11 cellular contexts compared by ENCODE assay signal in the genomic region with DNA sequence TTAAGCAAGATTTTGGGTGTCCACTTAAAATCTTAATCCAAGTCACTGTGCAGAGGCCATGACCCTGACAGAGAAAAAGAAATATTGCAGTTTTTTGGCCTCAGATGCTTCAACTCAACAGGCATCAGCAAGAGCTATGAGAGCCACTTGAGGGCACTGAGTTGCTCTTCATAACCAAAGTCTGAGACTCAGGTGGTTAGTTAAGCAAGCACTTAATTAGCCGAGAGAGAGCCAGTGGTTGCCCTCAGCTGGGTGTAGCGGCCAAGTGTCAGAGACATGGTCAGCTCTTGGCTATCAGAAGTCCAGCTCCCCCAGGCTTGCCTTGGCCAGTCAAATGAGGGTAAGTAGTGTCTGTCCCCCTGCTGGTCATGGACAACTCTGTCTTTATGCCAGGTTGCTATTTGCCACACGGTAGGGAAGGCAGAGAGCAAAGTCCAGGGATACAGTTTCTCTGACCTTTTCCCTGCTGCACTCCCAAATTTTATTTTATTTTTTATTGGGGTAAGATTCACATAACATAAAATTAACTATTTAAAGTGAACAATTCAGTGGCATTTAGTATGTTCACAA. TPM values are rescaled to one million over a fixed set of nuclear protein-coding genes. Genes with fewer than 3 reads are reported as not detected.
DNase-seq lines count a peak whose midpoint lies in the region; ATAC-seq and TF ChIP-seq lines count a peak whose summit lies in the region.
"Had no signal": no experiment of that assay in that cellular context is flagged by ENCODE, and none has a peak within 500 bp of the region (broad histone marks: within the 10 kb centered on the region; RNA-seq: fewer than 3 reads in every experiment).

No MANE protein-coding gene starts in this region.

- H3K9me3 Mint-ChIP-seq in endodermal cell (no peaks in the 10 kb centered on the region), neural crest cell (no peaks in the 10 kb centered on the region)
- H3K9me3 Mint-ChIP-seq in activated T-helper 2 cell treated with anti-CD3 and anti-CD28 coated beads, Interferon-gamma antibody, Interleukin-2, Interleukin-4, amounts not matched to agents 10 μg/mL and 5 μg/mL and 100 μg/mL, durations not matched to agents 14 hours and 24 hours and 36 hours, result no peaks in the 10 kb centered on the region
- H3K9me3 Mint-ChIP-seq: stimulated activated naive CD8-positive, alpha-beta T cell treated with anti-CD3 and anti-CD28 coated beads, Interleukin-15, amount 100 ng/mL, for 72 hours had no signal

- peaks cover 20% of the 10 kb centered on the region for H3K27me3 ChIP-seq in endodermal cell (ENCODE audit: control insufficient read depth, insufficient read depth, low read length, poor library complexity, severe bottlenecking)
- no peaks in the 10 kb centered on the region for H3K27me3 ChIP-seq in vagina

- H3K9ac ChIP-seq in endodermal cell (ENCODE audit: extremely low read depth, low read length, poor library complexity, severe bottlenecking), result no peak overlapping the region

- H3K4me1 ChIP-seq in endodermal cell (ENCODE audit: control insufficient read depth, insufficient read depth, low read length) (no peaks in the 10 kb centered on the region), vagina (no peaks in the 10 kb centered on the region)

- 33 to 51% methylated on average over 2 to 3 of the region's 3 CpGs for WGBS in endodermal cell (ENCODE audit: insufficient coverage in 1 of 2, insufficient read length in 1 of 2), 2 experiments

- peaks cover 14% of the 10 kb centered on the region for H3K4me1 Mint-ChIP-seq in endodermal cell
- H3K4me1 Mint-ChIP-seq in neural crest cell, result no peaks in the 10 kb centered on the region
- no peaks in the 10 kb centered on the region for H3K4me1 Mint-ChIP-seq in activated T-helper 2 cell treated with anti-CD3 and anti-CD28 coated beads, Interferon-gamma antibody, Interleukin-2, Interleukin-4, amounts not matched to agents 10 μg/mL and 5 μg/mL and 100 μg/mL, durations not matched to agents 14 hours and 24 hours and 36 hours (ENCODE audit: low read depth)
- H3K4me1 Mint-ChIP-seq: stimulated activated naive CD8-positive, alpha-beta T cell treated with anti-CD3 and anti-CD28 coated beads, Interleukin-15, amount 100 ng/mL, for 72 hours had no signal

- intact Hi-C loops in vagina (cut with DNase I), result no loop called here
- intact Hi-C loops in activated T-helper 2 cell treated with anti-CD3 and anti-CD28 coated beads, Interferon-gamma antibody, Interleukin-2, Interleukin-4, amounts not matched to agents 10 μg/mL and 5 μg/mL and 100 μg/mL, durations not matched to agents 14 hours and 24 hours and 36 hours (cut with micrococcal nuclease), result no loop called here

- H3K27ac Mint-ChIP-seq in endodermal cell (no peak overlapping the region), neural crest cell (ENCODE audit: unreplicated experiment) (no peak overlapping the region)
- no peak overlapping the region for H3K27ac Mint-ChIP-seq in activated T-helper 2 cell treated with anti-CD3 and anti-CD28 coated beads, Interferon-gamma antibody, Interleukin-2, Interleukin-4, amounts not matched to agents 10 μg/mL and 5 μg/mL and 100 μg/mL, durations not matched to agents 14 hours and 24 hours and 36 hours
- H3K27ac Mint-ChIP-seq: stimulated activated naive CD8-positive, alpha-beta T cell treated with anti-CD3 and anti-CD28 coated beads, Interleukin-15, amount 100 ng/mL, for 72 hours had no signal

- H3K36me3 Mint-ChIP-seq in endodermal cell (ENCODE audit: low read depth), result no peaks in the 10 kb centered on the region
- H3K36me3 Mint-ChIP-seq in neural crest cell (ENCODE audit: low read depth), result no peaks in the 10 kb centered on the region
- no peaks in the 10 kb centered on the region for H3K36me3 Mint-ChIP-seq in activated T-helper 2 cell treated with anti-CD3 and anti-CD28 coated beads, Interferon-gamma antibody, Interleukin-2, Interleukin-4, amounts not matched to agents 10 μg/mL and 5 μg/mL and 100 μg/mL, durations not matched to agents 14 hours and 24 hours and 36 hours (ENCODE audit: low read depth)

- TF ChIP-seq CTCF in endodermal cell (conservative IDR thresholded peaks at IDR 0.05) (peak; percentile 78), neural crest cell (conservative IDR thresholded peaks at IDR 0.05) (peak; percentile 53), vagina (IDR thresholded peaks at IDR 0.05) (no peak)

- H3K9me3 ChIP-seq in endodermal cell (ENCODE audit: control insufficient read depth, low read length) (no peaks in the 10 kb centered on the region), vagina (no peaks in the 10 kb centered on the region)
- H3K9me3 ChIP-seq: esophagus muscularis mucosa had no signal

- ATAC-seq in GM18861 (IDR thresholded peaks at IDR 0.05; ENCODE audit: unreplicated experiment) (no peak), GM18858 (IDR thresholded peaks at IDR 0.05; ENCODE audit: unreplicated experiment) (no peak)
- ATAC-seq: stimulated activated naive CD8-positive, alpha-beta T cell treated with anti-CD3 and anti-CD28 coated beads, Interleukin-15, amount 100 ng/mL, for 72 hours had no signal

- H3K4me3 Mint-ChIP-seq in endodermal cell (no peak overlapping the region), neural crest cell (no peak overlapping the region)
- no peak overlapping the region for H3K4me3 Mint-ChIP-seq in activated T-helper 2 cell treated with anti-CD3 and anti-CD28 coated beads, Interferon-gamma antibody, Interleukin-2, Interleukin-4, amounts not matched to agents 10 μg/mL and 5 μg/mL and 100 μg/mL, durations not matched to agents 14 hours and 24 hours and 36 hours (ENCODE audit: low read depth)
- H3K4me3 Mint-ChIP-seq: stimulated activated naive CD8-positive, alpha-beta T cell treated with anti-CD3 and anti-CD28 coated beads, Interleukin-15, amount 100 ng/mL, for 72 hours had no signal

- H3K27ac ChIP-seq in endodermal cell (ENCODE audit: low read depth, low read length), result no peak overlapping the region
- H3K27ac ChIP-seq in vagina, result no peak overlapping the region
- H3K27ac ChIP-seq: esophagus muscularis mucosa had no signal

- TF ChIP-seq POLR2A in vagina (IDR thresholded peaks at IDR 0.05), result no peak

- DNase-seq in EL (peak; percentile 11), M059J (ENCODE audit: low read depth) (peak; percentile 9), endodermal cell (peak; percentile 78), neural crest cell (ENCODE audit: low read depth, low spot score) (no peak), vagina (ENCODE audit: extremely low spot score in 2 of 2) (no peak)
- DNase-seq in activated T-helper 2 cell treated with anti-CD3 and anti-CD28 coated beads, Interferon-gamma antibody, Interleukin-2, Interleukin-4, amounts not matched to agents 10 μg/mL and 5 μg/mL and 100 μg/mL, durations not matched to agents 14 hours and 24 hours and 36 hours (ENCODE audit: low spot score), result no peak
- DNase-seq: midbrain; stimulated activated naive CD8-positive, alpha-beta T cell treated with anti-CD3 and anti-CD28 coated beads, Interleukin-15, amount 100 ng/mL, for 72 hours had no signal

- no peak overlapping the region for H3K4me3 ChIP-seq in endodermal cell (ENCODE audit: low read length)
- H3K4me3 ChIP-seq in vagina, result no peak overlapping the region
- H3K4me3 ChIP-seq: esophagus muscularis mucosa had no signal

- H3K27me3 Mint-ChIP-seq in endodermal cell (ENCODE audit: insufficient read depth), result peaks cover 31% of the 10 kb centered on the region
- peaks cover 56% of the 10 kb centered on the region for H3K27me3 Mint-ChIP-seq in neural crest cell (ENCODE audit: low read depth)
- peaks cover 15% of the 10 kb centered on the region for H3K27me3 Mint-ChIP-seq in activated T-helper 2 cell treated with anti-CD3 and anti-CD28 coated beads, Interferon-gamma antibody, Interleukin-2, Interleukin-4, amounts not matched to agents 10 μg/mL and 5 μg/mL and 100 μg/mL, durations not matched to agents 14 hours and 24 hours and 36 hours (ENCODE audit: low read depth)

- no peaks in the 10 kb centered on the region for H3K36me3 ChIP-seq in endodermal cell (ENCODE audit: control insufficient read depth, insufficient read depth, low read length)
- H3K36me3 ChIP-seq in vagina, result no peaks in the 10 kb centered on the region
- H3K36me3 ChIP-seq: esophagus muscularis mucosa had no signal

RNA-seq across cellular contexts. Expression of a gene that starts 9.0 kb away (rescaled TPM):
- total RNA-seq in M059J (2014; rRNA removed; shearing (Covaris generic)), result not detected in 2 replicates
- total RNA-seq in endodermal cell (not detected), neural crest cell (not detected in 2 replicates), vagina (not detected)
- not detected for polyA plus RNA-seq in endodermal cell (2013, experiment 1 of 2)
- not detected for polyA plus RNA-seq in endodermal cell (2013, experiment 2 of 2)
- not detected in 2 replicates for total RNA-seq in activated T-helper 2 cell treated with anti-CD3 and anti-CD28 coated beads, Interferon-gamma antibody, Interleukin-2, Interleukin-4, amounts not matched to agents 10 μg/mL and 5 μg/mL and 100 μg/mL, durations not matched to agents 14 hours and 24 hours and 36 hours
- total RNA-seq: esophagus muscularis mucosa had no signal

RNA-seq across cellular contexts. Expression of a gene that starts 11.7 kb away (rescaled TPM):
- not detected in 2 replicates for total RNA-seq in M059J (2014; rRNA removed; shearing (Covaris generic))
- not detected for total RNA-seq in endodermal cell
- not detected for polyA plus RNA-seq in endodermal cell (2013, experiment 1 of 2)
- not detected for polyA plus RNA-seq in endodermal cell (2013, experiment 2 of 2)
- total RNA-seq in neural crest cell, result not detected in 2 replicates
- total RNA-seq in vagina, result not detected
- total RNA-seq in activated T-helper 2 cell treated with anti-CD3 and anti-CD28 coated beads, Interferon-gamma antibody, Interleukin-2, Interleukin-4, amounts not matched to agents 10 μg/mL and 5 μg/mL and 100 μg/mL, durations not matched to agents 14 hours and 24 hours and 36 hours, result not detected in 2 replicates
- total RNA-seq: esophagus muscularis mucosa had no signal

RNA-seq across cellular contexts. Expression of a gene that starts 39.3 kb away (rescaled TPM):
- total RNA-seq in M059J (2014; rRNA removed; shearing (Covaris generic)), result not detected in 2 replicates
- not detected for total RNA-seq in endodermal cell
- polyA plus RNA-seq in endodermal cell (2013, experiment 1 of 2), result not detected
- polyA plus RNA-seq in endodermal cell (2013, experiment 2 of 2), result not detected
- total RNA-seq in neural crest cell, result not detected in 2 replicates
- total RNA-seq in vagina, result not detected
- not detected in 2 replicates for total RNA-seq in activated T-helper 2 cell treated with anti-CD3 and anti-CD28 coated beads, Interferon-gamma antibody, Interleukin-2, Interleukin-4, amounts not matched to agents 10 μg/mL and 5 μg/mL and 100 μg/mL, durations not matched to agents 14 hours and 24 hours and 36 hours
- total RNA-seq: esophagus muscularis mucosa had no signal

RNA-seq across cellular contexts. Expression of a gene that starts 41.8 kb away (rescaled TPM):
- not detected in 2 replicates for total RNA-seq in M059J (2014; rRNA removed; shearing (Covaris generic))
- not detected for total RNA-seq in endodermal cell
- polyA plus RNA-seq in endodermal cell (2013, experiment 1 of 2), result not detected
- polyA plus RNA-seq in endodermal cell (2013, experiment 2 of 2), result not detected
- not detected in 2 replicates for total RNA-seq in neural crest cell
- total RNA-seq in vagina, result 4,247 TPM
- not detected in 2 replicates for total RNA-seq in activated T-helper 2 cell treated with anti-CD3 and anti-CD28 coated beads, Interferon-gamma antibody, Interleukin-2, Interleukin-4, amounts not matched to agents 10 μg/mL and 5 μg/mL and 100 μg/mL, durations not matched to agents 14 hours and 24 hours and 36 hours

RNA-seq across cellular contexts. Expression of a gene that starts 56.4 kb away (rescaled TPM):
- not detected in 2 replicates for total RNA-seq in M059J (2014; rRNA removed; shearing (Covaris generic))
- total RNA-seq in endodermal cell (not detected), neural crest cell (not detected in 2 replicates), vagina (not detected)
- polyA plus RNA-seq in endodermal cell (2013, experiment 1 of 2), result not detected
- not detected for polyA plus RNA-seq in endodermal cell (2013, experiment 2 of 2)
- total RNA-seq in activated T-helper 2 cell treated with anti-CD3 and anti-CD28 coated beads, Interferon-gamma antibody, Interleukin-2, Interleukin-4, amounts not matched to agents 10 μg/mL and 5 μg/mL and 100 μg/mL, durations not matched to agents 14 hours and 24 hours and 36 hours, result not detected in 2 replicates
- total RNA-seq: esophagus muscularis mucosa had no signal

Comparison
In these comparisons a context has a peak if more than half of its experiments do, and no peak if none do; other contexts are left out.
1. DNase-seq: peak in EL (single experiment), M059J (single experiment) and endodermal cell (single experiment); none in neural crest cell (single experiment), vagina (0 of 2) and activated T-helper 2 cell treated with anti-CD3 and anti-CD28 coated beads, Interferon-gamma antibody, Interleukin-2, Interleukin-4, amounts not matched to agents 10 μg/mL and 5 μg/mL and 100 μg/mL, durations not matched to agents 14 hours and 24 hours and 36 hours (single experiment).
2. CTCF ChIP-seq: peak in endodermal cell (single experiment) and neural crest cell (single experiment); none in vagina (0 of 3).